Comparison of ENCODE assay signal across 27 cellular contexts in genomic region chr16:64351116-64351515, GRCh38.
"Had no signal": no experiment of that assay in that cellular context is flagged by ENCODE, and none has a peak within 500 bp of the region (broad histone marks: within the 10 kb centered on the region; RNA-seq: fewer than 3 reads in every experiment).

No MANE protein-coding gene starts in this region.

- H3K27me3 ChIP-seq: left lung, pancreas, right atrium auricular region, right lobe of liver, tibial nerve, vagina had no signal

- H3K27ac ChIP-seq: left lung, lower lobe of right lung, pancreas, psoas muscle, right atrium auricular region, right lobe of liver, tibial nerve, vagina had no signal

- H3K9me3 ChIP-seq: lower lobe of right lung, pancreas, psoas muscle, right atrium auricular region, right lobe of liver, tibial nerve, vagina had no signal

- DNase-seq: hypothalamus; immature natural killer cell; kidney; left colon; left lung; lower lobe of right lung; mammary epithelial cell; mesenchymal stem cell; naive thymus-derived CD8-positive, alpha-beta T cell; nucleus accumbens; pancreas; posterior cingulate gyrus; psoas muscle; right lobe of liver; stimulated activated CD4-positive, alpha-beta T cell treated with anti-CD3 and anti-CD28 coated beads, Interleukin-1b, Interleukin-23, amount 100 ng/mL, for 48 hours; stimulated activated CD4-positive, alpha-beta T cell treated with anti-CD3 and anti-CD28 coated beads, Interleukin-2, amount 100 ng/mL, for 48 hours; stimulated activated CD4-positive, alpha-beta T cell treated with anti-CD3 and anti-CD28 coated beads, Interleukin-4, amount 100 ng/mL, for 4 hours; stimulated activated CD8-positive, alpha-beta memory T cell treated with anti-CD3 and anti-CD28 coated beads, Interleukin-4, amount 100 ng/mL, for 48 hours; stimulated activated naive CD4-positive, alpha-beta T cell treated with Interleukin-2 at 50 U/mL for 16 hours; stimulated activated naive CD8-positive, alpha-beta T cell treated with anti-CD3 and anti-CD28 coated beads, Interleukin-15, amount 100 ng/mL, for 72 hours; substantia nigra had no signal

- H3K4me3 ChIP-seq: left lung, lower lobe of right lung, pancreas, psoas muscle, right atrium auricular region, right lobe of liver, smooth muscle cell, tibial nerve, vagina had no signal

- FAIRE-seq: islet of Langerhans, kidney, pancreas had no signal

- ATAC-seq: left colon; left lung; lower lobe of right lung; naive thymus-derived CD8-positive, alpha-beta T cell; pancreas; psoas muscle; right lobe of liver; stimulated activated memory B cell treated with anti-CD40 and anti-IgM and Interleukin-4, amounts not matched to agents 10 μg/mL and 1 μg/mL and 100 μg/mL, for 72 hours; stimulated activated naive CD8-positive, alpha-beta T cell treated with anti-CD3 and anti-CD28 coated beads, Interleukin-15, amount 100 ng/mL, for 72 hours had no signal

- H3K4me1 ChIP-seq: left lung, lower lobe of right lung, pancreas, psoas muscle, right atrium auricular region, right lobe of liver, tibial nerve, vagina had no signal

- H3K4me2 ChIP-seq: smooth muscle cell had no signal

- H3K36me3 ChIP-seq: left lung, lower lobe of right lung, pancreas, right atrium auricular region, right lobe of liver, tibial nerve, vagina had no signal
